Comparison of ENCODE assay signal across 14 cellular contexts in the genomic region with DNA sequence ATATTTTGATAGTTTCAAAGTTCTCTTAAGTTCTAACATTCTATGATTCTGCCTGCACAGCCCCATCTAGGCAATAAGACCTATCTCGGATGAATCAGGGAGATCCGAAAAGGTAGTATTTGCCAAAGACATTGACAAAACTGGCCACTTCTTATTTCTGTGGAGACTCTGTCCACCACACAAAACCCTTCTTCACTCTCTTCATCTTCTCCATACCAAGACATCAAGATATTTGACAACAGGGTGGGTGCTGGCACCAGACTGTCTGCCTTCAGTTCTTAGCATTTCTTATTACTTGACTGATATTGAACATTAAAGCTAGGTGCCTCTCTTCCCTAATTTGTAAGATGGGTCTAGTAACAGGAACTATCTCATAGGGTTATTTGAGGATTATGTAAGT. TPM values are rescaled to one million over a fixed set of nuclear protein-coding genes. Genes with fewer than 3 reads are reported as not detected.
DNase-seq lines count a peak whose midpoint lies in the region; ATAC-seq and TF ChIP-seq lines count a peak whose summit lies in the region.
"Had no signal": no experiment of that assay in that cellular context is flagged by ENCODE, and none has a peak within 500 bp of the region (broad histone marks: within the 10 kb centered on the region; RNA-seq: fewer than 3 reads in every experiment).

No MANE protein-coding gene starts in this region.

- H3K9ac ChIP-seq in mammary epithelial cell (ENCODE audit: insufficient read depth, low read length) = no peak overlapping the region

- H3K27ac Mint-ChIP-seq in nephron (peak overlapping the region; percentile 88 to 96 (median 93)), type B pancreatic cell (peak overlapping the region; percentile 85)

- no TSS peak for BruUV-seq in mammary epithelial cell (replicated peaks; lab: Mats Ljungman, UMichigan)

- H2AFZ ChIP-seq in mammary epithelial cell (ENCODE audit: low read depth, low read length) = peak overlapping the region; percentile 89

- peaks cover 3 to 49% (median 18%) of the 10 kb centered on the region in 9 donors for H3K27me3 ChIP-seq in heart left ventricle
- H3K27me3 ChIP-seq in mammary epithelial cell (ENCODE audit: insufficient read depth, low read length) = peaks cover 19% of the 10 kb centered on the region

- H3K4me3 ChIP-seq in heart left ventricle (peak overlapping the region in 7 of 12 donors; percentile 63 to 78 (median 71)), mammary epithelial cell (replicated peaks in 1 of 3; ENCODE audit: insufficient read depth in 1 of 3, low read depth in 2 of 3, low read length in 3 of 3) (peak overlapping the region in 2 of 3 experiments; percentile 70 to 71), foreskin fibroblast (ENCODE audit: low read depth in 1 of 2, low read length in 2 of 2) (no peak overlapping the region)

- H4K20me1 ChIP-seq in mammary epithelial cell (ENCODE audit: insufficient read depth, low read length) = no peaks in the 10 kb centered on the region

- H3K36me3 ChIP-seq in heart left ventricle (no peaks in the 10 kb centered on the region), mammary epithelial cell (ENCODE audit: insufficient read depth, low read length) (no peaks in the 10 kb centered on the region)

- H3K79me2 ChIP-seq in mammary epithelial cell (ENCODE audit: insufficient read depth, low read length) = peaks cover 32% of the 10 kb centered on the region

- CTCF ChIA-PET in mammary epithelial cell (lab: Charles Lee; ENCODE audit: low non-redundant PET) = interaction anchor here (0.6 kb wide), 1 partner anchor 11 kb away, joined by 6 read pairs; no protein-coding TSS in a partner anchor

- ATAC-seq in heart left ventricle (no peak), left cardiac atrium (no peak), HG03095 (IDR thresholded peaks at IDR 0.05; ENCODE audit: unreplicated experiment) (no peak), HG02759 (IDR thresholded peaks at IDR 0.05; ENCODE audit: unreplicated experiment) (no peak)

- intact Hi-C loops in heart left ventricle (cut with DNase I) = no loop called here
- intact Hi-C loops in left cardiac atrium (cut with DNase I) = no loop called here
- intact Hi-C loops in mammary epithelial cell (cut with micrococcal nuclease) = no loop called here

- H3K27ac ChIP-seq in heart left ventricle = peak overlapping the region in 4 of 12 donors; percentile 76 to 90 (median 84)
- H3K27ac ChIP-seq in mammary epithelial cell (ENCODE audit: insufficient read depth, low read depth, low read length) = peak overlapping the region; percentile 49

- H3K4me2 ChIP-seq in mammary epithelial cell (ENCODE audit: insufficient read depth, low read depth, low read length) = peak overlapping the region; percentile 89

- no peaks in the 10 kb centered on the region for H3K9me3 Mint-ChIP-seq in nephron
- H3K9me3 Mint-ChIP-seq in type B pancreatic cell = no peaks in the 10 kb centered on the region

- no peak for TF ChIP-seq POLR2A in heart left ventricle (IDR thresholded peaks at IDR 0.05)

- TF ChIP-seq CTCF in heart left ventricle (IDR thresholded peaks at IDR 0.05) (no peak), mammary epithelial cell (conservative IDR thresholded peaks at IDR 0.05 in 1 of 2, IDR thresholded peaks at IDR 0.05 in 1 of 2; ENCODE audit: extremely low read depth in 1 of 2, insufficient read depth in 1 of 2, low read depth in 1 of 2, low read length in 2 of 2) (no peak), nephron (IDR thresholded peaks at IDR 0.05; ENCODE audit: unreplicated experiment in 3 of 3) (no peak), type B pancreatic cell (conservative IDR thresholded peaks at IDR 0.05) (no peak), foreskin fibroblast (IDR thresholded peaks at IDR 0.05; ENCODE audit: low read depth, low read length) (no peak)

- dilution Hi-C loops in mammary epithelial cell (cut with HindIII; ENCODE audit: low sequenced_read_pairs) = no loop called here

- peaks cover 31% of the 10 kb centered on the region for H3K27me3 Mint-ChIP-seq in nephron (ENCODE audit: low read depth)
- H3K27me3 Mint-ChIP-seq in type B pancreatic cell = peaks cover 59% of the 10 kb centered on the region

- H3K4me3 Mint-ChIP-seq in nephron = peak overlapping the region; percentile 88 to 97 (median 89)
- peak overlapping the region; percentile 93 for H3K4me3 Mint-ChIP-seq in type B pancreatic cell

- peaks cover 0 to 24% (median 0%) of the 10 kb centered on the region in 12 donors for H3K4me1 ChIP-seq in heart left ventricle
- H3K4me1 ChIP-seq in mammary epithelial cell (ENCODE audit: insufficient read depth, low read length) = peaks cover 4% of the 10 kb centered on the region

- no peaks in the 10 kb centered on the region for H3K9me3 ChIP-seq in heart left ventricle
- no peaks in the 10 kb centered on the region for H3K9me3 ChIP-seq in mammary epithelial cell (replicated peaks; ENCODE audit: insufficient read depth, low read length)

- H3K4me1 Mint-ChIP-seq in nephron (peaks cover 21% of the 10 kb centered on the region), type B pancreatic cell (ENCODE audit: unreplicated experiment) (peaks cover 23% of the 10 kb centered on the region)

- DNase-seq in heart left ventricle (no peak), left cardiac atrium (no peak), mammary epithelial cell (no peak), type B pancreatic cell (ENCODE audit: extremely low spot score, unreplicated experiment) (no peak), foreskin fibroblast (no peak)
- DNase-seq: activated CD4-positive, alpha-beta T cell treated with anti-CD3 and anti-CD28 coated beads, Interleukin-2, amount 50 U/mL, for 1 hour; activated naive CD4-positive, alpha-beta T cell; AML-193; mesendoderm; MM.1S; NCI-H510A had no signal

- H3K36me3 Mint-ChIP-seq in nephron (ENCODE audit: low read depth) (no peaks in the 10 kb centered on the region), type B pancreatic cell (peaks cover 8% of the 10 kb centered on the region)

- WGBS in heart left ventricle, 4 donors = 57 to 92% (median 71%) methylated on average over 2 of the region's 2 CpGs
- WGBS in mammary epithelial cell (ENCODE audit: low coverage, missing lambda C conversion rate) = 44% methylated on average over 2 of the region's 2 CpGs

- in situ Hi-C loops in mammary epithelial cell (cut with MboI; ENCODE audit: low sequenced_read_pairs in 2 of 2) = no loop called here

RNA-seq across cellular contexts. Expression of a gene that starts 1.8 kb away (rescaled TPM):
- total RNA-seq in heart left ventricle (1 to 10 TPM; 1.3 to 2.8 (median 1.8) TPM), left cardiac atrium (1 to 10 TPM; 3.3 to 6.2 TPM), mammary epithelial cell (1 to 10 TPM; 4.5 to 9.8 TPM), type B pancreatic cell (ENCODE audit: low replicate concordance) (20.5 and 95.0 TPM in 2 replicates)
- polyA plus RNA-seq in heart left ventricle (under 1 TPM; 0.23 to 0.69 TPM), mammary epithelial cell (3.0 TPM)
- 22.3 TPM for polyA minus RNA-seq in mammary epithelial cell

Comparison
In these comparisons a context has a peak if more than half of its experiments do, and no peak if none do; other contexts are left out.
1. H3K4me3 ChIP-seq: peak in heart left ventricle (7 of 12) and mammary epithelial cell (2 of 3); none in foreskin fibroblast (0 of 2).